In genomic region chr2:28155627-28156026, GRCh38 we compare ENCODE assay signal across 10 cellular contexts.
DNase-seq lines count a peak whose midpoint lies in the region; ATAC-seq and TF ChIP-seq lines count a peak whose summit lies in the region.
"Had no signal": no experiment of that assay in that cellular context is flagged by ENCODE, and none has a peak within 500 bp of the region (broad histone marks: within the 10 kb centered on the region; RNA-seq: fewer than 3 reads in every experiment).

No MANE protein-coding gene starts in this region.

- peak; percentile 11 for DNase-seq in NCI-H2196 (lab: John Stamatoyannopoulos, UW; ENCODE audit: unreplicated experiment)
- DNase-seq in NCI-H2196 treated with DMSO at 0.1 percent for 48 hours (lab: John Stamatoyannopoulos, UW; ENCODE audit: unreplicated experiment) = no peak
- DNase-seq in MM.1S = no peak
- no peak for DNase-seq in mammary epithelial cell
- peak; percentile 58 for DNase-seq in neural progenitor cell (ENCODE audit: low spot score)
- DNase-seq in tibial nerve (ENCODE audit: low spot score in 2 of 2) = no peak
- DNase-seq: CD4-positive, CD25-positive, alpha-beta regulatory T cell; left cardiac atrium had no signal

- TF ChIP-seq POLR2A in tibial nerve (IDR thresholded peaks at IDR 0.05) = no peak

- no peak overlapping the region for H2AFZ ChIP-seq in MM.1S (ENCODE audit: low read length)
- H2AFZ ChIP-seq in mammary epithelial cell (ENCODE audit: low read depth, low read length) = no peak overlapping the region
- H2AFZ ChIP-seq in neural progenitor cell (replicated peaks) = no peak overlapping the region

- no peaks in the 10 kb centered on the region for H3K9me2 ChIP-seq in MM.1S (replicated peaks; ENCODE audit: insufficient read depth, low read length)

- H3K9me3 Mint-ChIP-seq in neural progenitor cell = peaks cover 10% of the 10 kb centered on the region

- BruUV-seq in mammary epithelial cell (replicated peaks; lab: Mats Ljungman, UMichigan) = no TSS peak

- no peaks in the 10 kb centered on the region for H3K79me2 ChIP-seq in MM.1S (ENCODE audit: low read length)
- H3K79me2 ChIP-seq in mammary epithelial cell (ENCODE audit: insufficient read depth, low read length) = no peaks in the 10 kb centered on the region
- H3K79me2 ChIP-seq in neural progenitor cell (ENCODE audit: low read depth) = no peaks in the 10 kb centered on the region

- peaks cover 7% of the 10 kb centered on the region for H3K36me3 Mint-ChIP-seq in neural progenitor cell

- no peak overlapping the region for H3K27ac Mint-ChIP-seq in neural progenitor cell
- H3K27ac Mint-ChIP-seq: CD4-positive, CD25-positive, alpha-beta regulatory T cell had no signal

- H3K9ac ChIP-seq in MM.1S (ENCODE audit: low read length) (no peak overlapping the region), mammary epithelial cell (ENCODE audit: insufficient read depth, low read length) (no peak overlapping the region), neural progenitor cell (no peak overlapping the region)

- no peaks in the 10 kb centered on the region for H4K20me1 ChIP-seq in MM.1S (ENCODE audit: insufficient read depth, low read length)
- no peaks in the 10 kb centered on the region for H4K20me1 ChIP-seq in mammary epithelial cell (ENCODE audit: insufficient read depth, low read length)
- H4K20me1 ChIP-seq in neural progenitor cell (ENCODE audit: low read depth) = no peaks in the 10 kb centered on the region

- no peaks in the 10 kb centered on the region for H3K36me3 ChIP-seq in MM.1S (replicated peaks; ENCODE audit: insufficient read depth, low read length)
- no peaks in the 10 kb centered on the region for H3K36me3 ChIP-seq in mammary epithelial cell (ENCODE audit: insufficient read depth, low read length)
- H3K36me3 ChIP-seq in neural progenitor cell = no peaks in the 10 kb centered on the region
- peaks cover 0 to 12% (median 0%) of the 10 kb centered on the region in 3 donors for H3K36me3 ChIP-seq in tibial nerve

- no peaks in the 10 kb centered on the region for H3K4me1 Mint-ChIP-seq in neural progenitor cell
- H3K4me1 Mint-ChIP-seq: CD4-positive, CD25-positive, alpha-beta regulatory T cell had no signal

- in situ Hi-C loops in mammary epithelial cell (cut with MboI; ENCODE audit: low sequenced_read_pairs in 2 of 2) = no loop called here

- intact Hi-C loops in mammary epithelial cell (cut with micrococcal nuclease) = loop anchor here (1.0 to 2.0 kb wide), 2 partner anchors 240 to 297 kb away; no protein-coding TSS in a partner anchor

- H3K4me3 ChIP-seq in MM.1S (ENCODE audit: low read length) (no peak overlapping the region), mammary epithelial cell (replicated peaks in 1 of 3; ENCODE audit: insufficient read depth in 1 of 3, low read depth in 2 of 3, low read length in 3 of 3) (no peak overlapping the region), neural progenitor cell (no peak overlapping the region), tibial nerve (no peak overlapping the region)

- H3F3A ChIP-seq in MM.1S (ENCODE audit: insufficient read depth, low read length) (no peaks in the 10 kb centered on the region), neural progenitor cell (ENCODE audit: low read depth) (no peaks in the 10 kb centered on the region)

- no peak overlapping the region for H3K4me3 Mint-ChIP-seq in neural progenitor cell
- H3K4me3 Mint-ChIP-seq: CD4-positive, CD25-positive, alpha-beta regulatory T cell had no signal

- H3K27me3 ChIP-seq in MM.1S (replicated peaks; ENCODE audit: insufficient read depth, low read length) = no peaks in the 10 kb centered on the region
- H3K27me3 ChIP-seq in mammary epithelial cell (ENCODE audit: insufficient read depth, low read length) = no peaks in the 10 kb centered on the region
- no peaks in the 10 kb centered on the region for H3K27me3 ChIP-seq in neural progenitor cell
- H3K27me3 ChIP-seq in tibial nerve = no peaks in the 10 kb centered on the region

- H3K4me2 ChIP-seq in MM.1S (ENCODE audit: low read depth, low read length) = no peak overlapping the region
- H3K4me2 ChIP-seq in mammary epithelial cell (ENCODE audit: insufficient read depth, low read depth, low read length) = no peak overlapping the region
- no peak overlapping the region for H3K4me2 ChIP-seq in neural progenitor cell

- no peak for TF ChIP-seq EP300 in tibial nerve (IDR thresholded peaks at IDR 0.05)

- dilution Hi-C loops in mammary epithelial cell (cut with HindIII; ENCODE audit: low sequenced_read_pairs) = no loop called here

- H3K4me1 ChIP-seq in MM.1S (ENCODE audit: low read length) (no peaks in the 10 kb centered on the region), mammary epithelial cell (ENCODE audit: insufficient read depth, low read length) (peaks cover 16% of the 10 kb centered on the region), neural progenitor cell (no peaks in the 10 kb centered on the region), tibial nerve (peaks cover 0 to 4% (median under 1%) of the 10 kb centered on the region in 4 donors)

- CTCF ChIA-PET in mammary epithelial cell (lab: Charles Lee; ENCODE audit: low non-redundant PET) = no interaction called here

- H3K27ac ChIP-seq in MM.1S (ENCODE audit: low read length) = no peak overlapping the region
- no peak overlapping the region for H3K27ac ChIP-seq in mammary epithelial cell (ENCODE audit: insufficient read depth, low read depth, low read length)
- no peak overlapping the region for H3K27ac ChIP-seq in neural progenitor cell
- no peak overlapping the region for H3K27ac ChIP-seq in tibial nerve

- ATAC-seq in HG02852 (IDR thresholded peaks at IDR 0.05; ENCODE audit: unreplicated experiment) (no peak), HG03520 (IDR thresholded peaks at IDR 0.05; ENCODE audit: unreplicated experiment) (no peak)
- ATAC-seq: left cardiac atrium had no signal

- H3K9me3 ChIP-seq in MM.1S (replicated peaks; ENCODE audit: insufficient read depth, low read length) = no peaks in the 10 kb centered on the region
- H3K9me3 ChIP-seq in mammary epithelial cell (replicated peaks; ENCODE audit: insufficient read depth, low read length) = peaks cover 8% of the 10 kb centered on the region
- no peaks in the 10 kb centered on the region for H3K9me3 ChIP-seq in neural progenitor cell (ENCODE audit: low read depth)
- peaks cover 0 to 9% (median 0%) of the 10 kb centered on the region in 4 donors for H3K9me3 ChIP-seq in tibial nerve

- WGBS in mammary epithelial cell (ENCODE audit: low coverage, missing lambda C conversion rate) = 44% methylated on average over 1 of the region's 1 CpG
- 55 to 58% methylated on average over 1 of the region's 1 CpG for WGBS in tibial nerve, 2 donors

- TF ChIP-seq CTCF in MM.1S (IDR thresholded peaks at IDR 0.05; ENCODE audit: low read length) (peak; percentile 51), mammary epithelial cell (conservative IDR thresholded peaks at IDR 0.05 in 1 of 2, IDR thresholded peaks at IDR 0.05 in 1 of 2; ENCODE audit: extremely low read depth in 1 of 2, insufficient read depth in 1 of 2, low read depth in 1 of 2, low read length in 2 of 2) (peak; percentile 68 to 88), neural progenitor cell (IDR thresholded peaks at IDR 0.05) (peak; percentile 89), tibial nerve (IDR thresholded peaks at IDR 0.05) (peak in 1 of 5 experiments; percentile 32)

- no peaks in the 10 kb centered on the region for H3K27me3 Mint-ChIP-seq in neural progenitor cell (ENCODE audit: insufficient read depth, low read depth)
- H3K27me3 Mint-ChIP-seq: CD4-positive, CD25-positive, alpha-beta regulatory T cell had no signal

Comparison
In these comparisons a context has a peak if more than half of its experiments do, and no peak if none do; other contexts are left out.
1. DNase-seq: peak in NCI-H2196 (single experiment) and neural progenitor cell (single experiment); none in NCI-H2196 treated with DMSO at 0.1 percent for 48 hours (single experiment), MM.1S (single experiment), mammary epithelial cell (single experiment) and tibial nerve (0 of 2).